Comparison of ENCODE assay signal across 1 cellular context in the genomic region with DNA sequence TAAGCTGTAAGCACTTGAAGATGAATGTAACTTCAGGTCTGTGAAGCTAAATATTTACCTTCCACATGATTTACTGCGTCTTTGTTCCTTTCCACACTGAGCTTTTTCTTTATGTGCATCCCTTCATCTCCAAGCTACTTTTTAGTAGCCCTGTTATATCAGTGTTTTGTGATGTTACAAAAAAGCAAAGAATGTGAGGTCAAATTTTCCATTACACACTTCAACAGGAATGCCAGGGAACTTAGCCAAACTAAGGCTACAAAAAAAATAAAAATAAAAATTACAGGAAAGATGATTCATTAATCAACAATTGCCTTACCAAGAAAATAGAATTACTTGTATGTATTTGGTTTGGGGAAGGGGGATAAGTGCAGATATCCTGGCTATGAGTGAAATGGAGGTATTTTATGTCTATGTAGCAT.
TF ChIP-seq lines count a peak whose summit lies in the region.

No MANE protein-coding gene starts in this region.

TF ChIP-seq in HEK293, 187 proteins besides CTCF, POLR2A, EP300 and RAD21 (continued from another document and continues in another):
- TF ChIP-seq ZNF791 (tag by site-specific recombination; IDR thresholded peaks at IDR 0.05) = no peak
- TF ChIP-seq ZNF510 (tag by site-specific recombination; IDR thresholded peaks at IDR 0.05; ENCODE audit: insufficient replicate concordance) = no peak
- no peak for TF ChIP-seq SCRT2 (tag by site-specific recombination; IDR thresholded peaks at IDR 0.05)
- TF ChIP-seq YY1 (tag by site-specific recombination; IDR thresholded peaks at IDR 0.05) = no peak
- TF ChIP-seq GFI1B (tag by site-specific recombination; IDR thresholded peaks at IDR 0.05) = no peak
- TF ChIP-seq, protein P1, sequence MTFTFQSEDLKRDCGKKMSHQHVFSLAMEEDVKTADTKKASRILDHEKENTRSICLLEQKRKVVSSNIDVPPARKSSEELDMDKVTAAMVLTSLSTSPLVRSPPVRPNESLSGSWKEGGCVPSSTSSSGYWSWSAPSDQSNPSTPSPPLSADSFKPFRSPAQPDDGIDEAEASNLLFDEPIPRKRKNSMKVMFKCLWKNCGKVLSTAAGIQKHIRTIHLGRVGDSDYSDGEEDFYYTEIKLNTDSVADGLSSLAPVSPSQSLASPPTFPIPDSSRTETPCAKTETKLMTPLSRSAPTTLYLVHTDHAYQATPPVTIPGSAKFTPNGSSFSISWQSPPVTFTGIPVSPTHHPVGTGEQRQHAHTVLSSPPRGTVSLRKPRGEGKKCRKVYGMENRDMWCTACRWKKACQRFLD (tag by site-specific recombination; IDR thresholded peaks at IDR 0.05) = no peak
- no peak for TF ChIP-seq ZNF248 (tag by site-specific recombination; IDR thresholded peaks at IDR 0.05)
- no peak for TF ChIP-seq SP7 (tag by site-specific recombination; IDR thresholded peaks at IDR 0.05)
- TF ChIP-seq, protein P2, sequence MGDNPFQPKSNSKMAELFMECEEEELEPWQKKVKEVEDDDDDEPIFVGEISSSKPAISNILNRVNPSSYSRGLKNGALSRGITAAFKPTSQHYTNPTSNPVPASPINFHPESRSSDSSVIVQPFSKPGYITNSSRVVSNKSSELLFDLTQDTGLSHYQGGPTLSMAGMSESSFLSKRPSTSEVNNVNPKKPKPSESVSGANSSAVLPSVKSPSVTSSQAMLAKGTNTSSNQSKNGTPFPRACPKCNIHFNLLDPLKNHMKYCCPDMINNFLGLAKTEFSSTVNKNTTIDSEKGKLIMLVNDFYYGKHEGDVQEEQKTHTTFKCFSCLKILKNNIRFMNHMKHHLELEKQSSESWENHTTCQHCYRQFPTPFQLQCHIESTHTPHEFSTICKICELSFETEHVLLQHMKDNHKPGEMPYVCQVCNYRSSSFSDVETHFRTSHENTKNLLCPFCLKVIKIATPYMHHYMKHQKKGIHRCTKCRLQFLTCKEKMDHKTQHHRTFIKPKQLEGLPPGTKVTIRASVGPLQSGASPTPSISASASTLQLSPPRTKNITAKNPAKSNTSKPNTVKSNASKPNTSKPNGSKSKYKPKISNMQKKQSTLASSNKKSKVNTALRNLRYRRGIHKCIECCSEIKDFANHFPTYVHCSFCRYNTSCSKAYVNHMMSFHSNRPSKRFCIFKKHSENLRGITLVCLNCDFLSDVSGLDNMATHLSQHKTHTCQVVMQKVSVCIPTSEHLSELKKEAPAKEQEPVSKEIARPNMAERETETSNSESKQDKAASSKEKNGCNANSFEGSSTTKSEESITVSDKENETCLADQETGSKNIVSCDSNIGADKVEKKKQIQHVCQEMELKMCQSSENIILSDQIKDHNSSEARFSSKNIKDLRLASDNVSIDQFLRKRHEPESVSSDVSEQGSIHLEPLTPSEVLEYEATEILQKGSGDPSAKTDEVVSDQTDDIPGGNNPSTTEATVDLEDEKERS (tag by site-specific recombination; IDR thresholded peaks at IDR 0.05) = no peak
- TF ChIP-seq ZNF140 (tag by site-specific recombination; IDR thresholded peaks at IDR 0.05) = no peak
- no peak for TF ChIP-seq SP2 (tag by site-specific recombination; IDR thresholded peaks at IDR 0.05)
- TF ChIP-seq IKZF3 (tag by site-specific recombination; IDR thresholded peaks at IDR 0.05) = 0 out of 2 replicates have a peak, but pooled peaks have one; percentile 5
- TF ChIP-seq ZNF174 (tag by site-specific recombination; IDR thresholded peaks at IDR 0.05) = no peak
- no peak for TF ChIP-seq ZNF571 (tag by site-specific recombination; IDR thresholded peaks at IDR 0.05)
- TF ChIP-seq ZBTB21 (tag by site-specific recombination; IDR thresholded peaks at IDR 0.05) = 0 out of 2 replicates have a peak, but pooled peaks have one; percentile 20
- TF ChIP-seq ZXDB (tag by site-specific recombination; IDR thresholded peaks at IDR 0.05) = peak; percentile 18; the same call in 1 of the 2 replicates
- no peak for TF ChIP-seq ZNF610 (tag by site-specific recombination; IDR thresholded peaks at IDR 0.05; ENCODE audit: borderline replicate concordance)
- no peak for TF ChIP-seq HOXC10 (CRISPR knock-in tag; IDR thresholded peaks at IDR 0.05)
- 0 out of 2 replicates have a peak, but pooled peaks have one; percentile 47 for TF ChIP-seq KLF8 (tag by site-specific recombination; IDR thresholded peaks at IDR 0.05)
- no peak for TF ChIP-seq MYNN (tag by site-specific recombination; IDR thresholded peaks at IDR 0.05; ENCODE audit: borderline replicate concordance)
- TF ChIP-seq ZNF121 (tag by site-specific recombination; IDR thresholded peaks at IDR 0.05) = no peak
- no peak for TF ChIP-seq ZNF311 (tag by site-specific recombination; IDR thresholded peaks at IDR 0.05; ENCODE audit: borderline replicate concordance)
- TF ChIP-seq, protein P3, sequence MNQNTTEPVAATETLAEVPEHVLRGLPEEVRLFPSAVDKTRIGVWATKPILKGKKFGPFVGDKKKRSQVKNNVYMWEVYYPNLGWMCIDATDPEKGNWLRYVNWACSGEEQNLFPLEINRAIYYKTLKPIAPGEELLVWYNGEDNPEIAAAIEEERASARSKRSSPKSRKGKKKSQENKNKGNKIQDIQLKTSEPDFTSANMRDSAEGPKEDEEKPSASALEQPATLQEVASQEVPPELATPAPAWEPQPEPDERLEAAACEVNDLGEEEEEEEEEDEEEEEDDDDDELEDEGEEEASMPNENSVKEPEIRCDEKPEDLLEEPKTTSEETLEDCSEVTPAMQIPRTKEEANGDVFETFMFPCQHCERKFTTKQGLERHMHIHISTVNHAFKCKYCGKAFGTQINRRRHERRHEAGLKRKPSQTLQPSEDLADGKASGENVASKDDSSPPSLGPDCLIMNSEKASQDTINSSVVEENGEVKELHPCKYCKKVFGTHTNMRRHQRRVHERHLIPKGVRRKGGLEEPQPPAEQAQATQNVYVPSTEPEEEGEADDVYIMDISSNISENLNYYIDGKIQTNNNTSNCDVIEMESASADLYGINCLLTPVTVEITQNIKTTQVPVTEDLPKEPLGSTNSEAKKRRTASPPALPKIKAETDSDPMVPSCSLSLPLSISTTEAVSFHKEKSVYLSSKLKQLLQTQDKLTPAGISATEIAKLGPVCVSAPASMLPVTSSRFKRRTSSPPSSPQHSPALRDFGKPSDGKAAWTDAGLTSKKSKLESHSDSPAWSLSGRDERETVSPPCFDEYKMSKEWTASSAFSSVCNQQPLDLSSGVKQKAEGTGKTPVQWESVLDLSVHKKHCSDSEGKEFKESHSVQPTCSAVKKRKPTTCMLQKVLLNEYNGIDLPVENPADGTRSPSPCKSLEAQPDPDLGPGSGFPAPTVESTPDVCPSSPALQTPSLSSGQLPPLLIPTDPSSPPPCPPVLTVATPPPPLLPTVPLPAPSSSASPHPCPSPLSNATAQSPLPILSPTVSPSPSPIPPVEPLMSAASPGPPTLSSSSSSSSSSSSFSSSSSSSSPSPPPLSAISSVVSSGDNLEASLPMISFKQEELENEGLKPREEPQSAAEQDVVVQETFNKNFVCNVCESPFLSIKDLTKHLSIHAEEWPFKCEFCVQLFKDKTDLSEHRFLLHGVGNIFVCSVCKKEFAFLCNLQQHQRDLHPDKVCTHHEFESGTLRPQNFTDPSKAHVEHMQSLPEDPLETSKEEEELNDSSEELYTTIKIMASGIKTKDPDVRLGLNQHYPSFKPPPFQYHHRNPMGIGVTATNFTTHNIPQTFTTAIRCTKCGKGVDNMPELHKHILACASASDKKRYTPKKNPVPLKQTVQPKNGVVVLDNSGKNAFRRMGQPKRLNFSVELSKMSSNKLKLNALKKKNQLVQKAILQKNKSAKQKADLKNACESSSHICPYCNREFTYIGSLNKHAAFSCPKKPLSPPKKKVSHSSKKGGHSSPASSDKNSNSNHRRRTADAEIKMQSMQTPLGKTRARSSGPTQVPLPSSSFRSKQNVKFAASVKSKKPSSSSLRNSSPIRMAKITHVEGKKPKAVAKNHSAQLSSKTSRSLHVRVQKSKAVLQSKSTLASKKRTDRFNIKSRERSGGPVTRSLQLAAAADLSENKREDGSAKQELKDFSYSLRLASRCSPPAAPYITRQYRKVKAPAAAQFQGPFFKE (tag by site-specific recombination; IDR thresholded peaks at IDR 0.05; ENCODE audit: borderline replicate concordance) = no peak
- TF ChIP-seq ZNF16 (tag by site-specific recombination; IDR thresholded peaks at IDR 0.05; ENCODE audit: low read depth) = no peak
- TF ChIP-seq ZNF266 (tag by site-specific recombination; IDR thresholded peaks at IDR 0.05; ENCODE audit: low read depth) = no peak
- TF ChIP-seq, protein P4, sequence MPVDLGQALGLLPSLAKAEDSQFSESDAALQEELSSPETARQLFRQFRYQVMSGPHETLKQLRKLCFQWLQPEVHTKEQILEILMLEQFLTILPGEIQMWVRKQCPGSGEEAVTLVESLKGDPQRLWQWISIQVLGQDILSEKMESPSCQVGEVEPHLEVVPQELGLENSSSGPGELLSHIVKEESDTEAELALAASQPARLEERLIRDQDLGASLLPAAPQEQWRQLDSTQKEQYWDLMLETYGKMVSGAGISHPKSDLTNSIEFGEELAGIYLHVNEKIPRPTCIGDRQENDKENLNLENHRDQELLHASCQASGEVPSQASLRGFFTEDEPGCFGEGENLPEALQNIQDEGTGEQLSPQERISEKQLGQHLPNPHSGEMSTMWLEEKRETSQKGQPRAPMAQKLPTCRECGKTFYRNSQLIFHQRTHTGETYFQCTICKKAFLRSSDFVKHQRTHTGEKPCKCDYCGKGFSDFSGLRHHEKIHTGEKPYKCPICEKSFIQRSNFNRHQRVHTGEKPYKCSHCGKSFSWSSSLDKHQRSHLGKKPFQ (tag by site-specific recombination; IDR thresholded peaks at IDR 0.05) = no peak
- no peak for TF ChIP-seq ZNF830 (tag by site-specific recombination; IDR thresholded peaks at IDR 0.05; ENCODE audit: low read depth)
- TF ChIP-seq ZNF366 (tag by site-specific recombination; conservative IDR thresholded peaks at IDR 0.05) = peak; percentile 78
- TF ChIP-seq, protein P5, sequence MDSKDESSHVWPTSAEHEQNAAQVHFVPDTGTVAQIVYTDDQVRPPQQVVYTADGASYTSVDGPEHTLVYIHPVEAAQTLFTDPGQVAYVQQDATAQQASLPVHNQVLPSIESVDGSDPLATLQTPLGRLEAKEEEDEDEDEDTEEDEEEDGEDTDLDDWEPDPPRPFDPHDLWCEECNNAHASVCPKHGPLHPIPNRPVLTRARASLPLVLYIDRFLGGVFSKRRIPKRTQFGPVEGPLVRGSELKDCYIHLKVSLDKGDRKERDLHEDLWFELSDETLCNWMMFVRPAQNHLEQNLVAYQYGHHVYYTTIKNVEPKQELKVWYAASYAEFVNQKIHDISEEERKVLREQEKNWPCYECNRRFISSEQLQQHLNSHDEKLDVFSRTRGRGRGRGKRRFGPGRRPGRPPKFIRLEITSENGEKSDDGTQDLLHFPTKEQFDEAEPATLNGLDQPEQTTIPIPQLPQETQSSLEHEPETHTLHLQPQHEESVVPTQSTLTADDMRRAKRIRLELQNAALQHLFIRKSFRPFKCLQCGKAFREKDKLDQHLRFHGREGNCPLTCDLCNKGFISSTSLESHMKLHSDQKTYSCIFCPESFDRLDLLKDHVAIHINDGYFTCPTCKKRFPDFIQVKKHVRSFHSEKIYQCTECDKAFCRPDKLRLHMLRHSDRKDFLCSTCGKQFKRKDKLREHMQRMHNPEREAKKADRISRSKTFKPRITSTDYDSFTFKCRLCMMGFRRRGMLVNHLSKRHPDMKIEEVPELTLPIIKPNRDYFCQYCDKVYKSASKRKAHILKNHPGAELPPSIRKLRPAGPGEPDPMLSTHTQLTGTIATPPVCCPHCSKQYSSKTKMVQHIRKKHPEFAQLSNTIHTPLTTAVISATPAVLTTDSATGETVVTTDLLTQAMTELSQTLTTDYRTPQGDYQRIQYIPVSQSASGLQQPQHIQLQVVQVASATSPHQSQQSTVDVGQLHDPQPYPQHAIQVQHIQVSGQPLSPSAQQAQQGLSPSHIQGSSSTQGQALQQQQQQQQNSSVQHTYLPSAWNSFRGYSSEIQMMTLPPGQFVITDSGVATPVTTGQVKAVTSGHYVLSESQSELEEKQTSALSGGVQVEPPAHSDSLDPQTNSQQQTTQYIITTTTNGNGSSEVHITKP (tag by site-specific recombination; IDR thresholded peaks at IDR 0.05) = no peak; the same call in 1 of the 2 replicates
- TF ChIP-seq, protein P6, sequence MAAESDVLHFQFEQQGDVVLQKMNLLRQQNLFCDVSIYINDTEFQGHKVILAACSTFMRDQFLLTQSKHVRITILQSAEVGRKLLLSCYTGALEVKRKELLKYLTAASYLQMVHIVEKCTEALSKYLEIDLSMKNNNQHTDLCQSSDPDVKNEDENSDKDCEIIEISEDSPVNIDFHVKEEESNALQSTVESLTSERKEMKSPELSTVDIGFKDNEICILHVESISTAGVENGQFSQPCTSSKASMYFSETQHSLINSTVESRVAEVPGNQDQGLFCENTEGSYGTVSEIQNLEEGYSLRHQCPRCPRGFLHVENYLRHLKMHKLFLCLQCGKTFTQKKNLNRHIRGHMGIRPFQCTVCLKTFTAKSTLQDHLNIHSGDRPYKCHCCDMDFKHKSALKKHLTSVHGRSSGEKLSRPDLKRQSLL (tag by site-specific recombination; IDR thresholded peaks at IDR 0.05) = no peak
- TF ChIP-seq ZNF623 (tag by site-specific recombination; IDR thresholded peaks at IDR 0.05) = no peak
- no peak for TF ChIP-seq ZNF155 (tag by site-specific recombination; IDR thresholded peaks at IDR 0.05)
- no peak for TF ChIP-seq ZNF146 (tag by site-specific recombination; IDR thresholded peaks at IDR 0.05)
- no peak for TF ChIP-seq ZNF211 (tag by site-specific recombination; IDR thresholded peaks at IDR 0.05; ENCODE audit: low read depth)
- no peak for TF ChIP-seq ZNF76 (tag by site-specific recombination; IDR thresholded peaks at IDR 0.05; ENCODE audit: borderline replicate concordance, low read depth)
- TF ChIP-seq, protein P7, sequence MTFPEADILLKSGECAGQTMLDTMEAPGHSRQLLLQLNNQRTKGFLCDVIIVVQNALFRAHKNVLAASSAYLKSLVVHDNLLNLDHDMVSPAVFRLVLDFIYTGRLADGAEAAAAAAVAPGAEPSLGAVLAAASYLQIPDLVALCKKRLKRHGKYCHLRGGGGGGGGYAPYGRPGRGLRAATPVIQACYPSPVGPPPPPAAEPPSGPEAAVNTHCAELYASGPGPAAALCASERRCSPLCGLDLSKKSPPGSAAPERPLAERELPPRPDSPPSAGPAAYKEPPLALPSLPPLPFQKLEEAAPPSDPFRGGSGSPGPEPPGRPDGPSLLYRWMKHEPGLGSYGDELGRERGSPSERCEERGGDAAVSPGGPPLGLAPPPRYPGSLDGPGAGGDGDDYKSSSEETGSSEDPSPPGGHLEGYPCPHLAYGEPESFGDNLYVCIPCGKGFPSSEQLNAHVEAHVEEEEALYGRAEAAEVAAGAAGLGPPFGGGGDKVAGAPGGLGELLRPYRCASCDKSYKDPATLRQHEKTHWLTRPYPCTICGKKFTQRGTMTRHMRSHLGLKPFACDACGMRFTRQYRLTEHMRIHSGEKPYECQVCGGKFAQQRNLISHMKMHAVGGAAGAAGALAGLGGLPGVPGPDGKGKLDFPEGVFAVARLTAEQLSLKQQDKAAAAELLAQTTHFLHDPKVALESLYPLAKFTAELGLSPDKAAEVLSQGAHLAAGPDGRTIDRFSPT (tag by site-specific recombination; IDR thresholded peaks at IDR 0.05) = 0 out of 2 replicates have a peak, but pooled peaks have one; percentile 19
- TF ChIP-seq ZNF561 (tag by site-specific recombination; IDR thresholded peaks at IDR 0.05; ENCODE audit: borderline replicate concordance) = no peak
- no peak for TF ChIP-seq ZNF335 (tag by site-specific recombination; conservative IDR thresholded peaks at IDR 0.05)
- no peak for TF ChIP-seq ZSCAN16 (tag by site-specific recombination; IDR thresholded peaks at IDR 0.05)
